ENCODE assay signal across 8 cellular contexts in the genomic region with DNA sequence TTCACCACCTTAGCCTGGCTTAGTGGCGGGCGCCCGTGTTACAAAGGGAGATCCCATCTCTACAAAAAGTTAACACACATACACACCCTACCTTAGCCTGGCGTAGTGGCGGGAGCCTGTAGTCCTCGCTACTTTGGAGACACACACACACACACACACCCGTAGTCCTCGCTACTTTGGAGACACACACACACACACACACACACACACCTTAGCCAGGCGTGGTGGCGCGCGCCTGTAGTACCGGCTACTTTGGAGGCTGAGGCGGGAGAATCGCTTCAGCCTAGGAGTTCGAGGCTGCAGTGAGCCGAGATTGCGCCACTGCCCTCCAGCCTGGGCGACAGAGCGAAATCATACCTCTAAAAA. TPM values are rescaled to one million over a fixed set of nuclear protein-coding genes. Genes with fewer than 3 reads are reported as not detected.
DNase-seq lines count a peak whose midpoint lies in the region; ATAC-seq, FAIRE-seq and TF ChIP-seq lines count a peak whose summit lies in the region.

No MANE protein-coding gene starts in this region.

- peak overlapping the region; percentile 76 for H3K9ac ChIP-seq in OCI-LY3 (ENCODE audit: low read length)
- peak overlapping the region; percentile 80 to 96 for H3K9ac ChIP-seq in K562 (ENCODE audit: insufficient read depth in 1 of 2, low read depth in 2 of 2, low read length in 2 of 2)
- H3K9ac ChIP-seq in stomach smooth muscle (ENCODE audit: low read length in 2 of 2), result peak overlapping the region; percentile 58 to 80

- peaks cover 32% of the 10 kb centered on the region for H3K36me3 Mint-ChIP-seq in CD4-positive, alpha-beta T cell (ENCODE audit: low read depth)

- peaks cover 79% of the 10 kb centered on the region for H3K4me1 Mint-ChIP-seq in CD4-positive, alpha-beta T cell (ENCODE audit: low read depth)

- H3K4me3 ChIP-seq in OCI-LY3 (ENCODE audit: low read length) (peak overlapping the region; percentile 97), K562 (peak overlapping the region; percentile 90), stomach smooth muscle (ENCODE audit: low read length in 2 of 2) (peak overlapping the region; percentile 83 to 88)

- H3K79me2 ChIP-seq in OCI-LY3 (ENCODE audit: low read length), result peaks cover 45% of the 10 kb centered on the region
- peaks cover 93% of the 10 kb centered on the region for H3K79me2 ChIP-seq in K562 (ENCODE audit: control insufficient read depth, insufficient read depth, low read length)

- intact Hi-C loops in CD4-positive, alpha-beta T cell (cut with DNase I, micrococcal nuclease), result loop anchor here (2.0 to 5.0 kb wide), 6 partner anchors 117 to 307 kb away; a partner anchor contains a TSS
- intact Hi-C loops in K562 (cut with micrococcal nuclease), result loop anchor here (2.0 to 5.0 kb wide), 2 partner anchors 55 to 77 kb away; no protein-coding TSS in a partner anchor

- no TSS peak for BruUV-seq in K562 (replicated peaks; lab: Mats Ljungman, UMichigan)

- H2AFZ ChIP-seq in OCI-LY3 (ENCODE audit: low read depth, low read length) (no peak overlapping the region), K562 (ENCODE audit: low read depth, low read length) (peak overlapping the region; percentile 83)

- no peak for TF ChIP-seq CTCF in CD4-positive, alpha-beta T cell (IDR thresholded peaks at IDR 0.05)
- TF ChIP-seq CTCF in OCI-LY3 (IDR thresholded peaks at IDR 0.05; ENCODE audit: low read depth, low read length) (no peak), K562 (IDR thresholded peaks at IDR 0.05 in 2 of 3, conservative IDR thresholded peaks at IDR 0.05 in 1 of 3; ENCODE audit: insufficient read depth in 2 of 3, low read depth in 1 of 3, low read length in 3 of 3) (no peak)

- peak in 1 of 2 experiments; percentile 9; a peak in 1 of 4 replicates for TF ChIP-seq RAD21 in K562 (CRISPR knock-in tag; conservative IDR thresholded peaks at IDR 0.05 in 1 of 2, IDR thresholded peaks at IDR 0.05 in 1 of 2)

- H3K27me3 Mint-ChIP-seq in CD4-positive, alpha-beta T cell, result no peaks in the 10 kb centered on the region

- H3K9me3 ChIP-seq in CD4-positive, alpha-beta T cell (ENCODE audit: control insufficient read depth, low read length), result no peaks in the 10 kb centered on the region
- H3K9me3 ChIP-seq in OCI-LY3 (ENCODE audit: insufficient read depth, low read length), result no peaks in the 10 kb centered on the region
- H3K9me3 ChIP-seq in K562 (replicated peaks; ENCODE audit: control insufficient read depth, insufficient read depth, low read depth, low read length), result no peaks in the 10 kb centered on the region
- H3K9me3 ChIP-seq in stomach smooth muscle (ENCODE audit: control insufficient read depth in 2 of 2, low read length in 2 of 2), result no peaks in the 10 kb centered on the region

- CTCF ChIA-PET in CD4-positive, alpha-beta T cell (lab: Charles Lee), result interaction anchor here (0.8 kb wide), 1 partner anchor 140 kb away, joined by 3 read pairs; no protein-coding TSS in a partner anchor
- CTCF ChIA-PET in K562 (lab: Yijun Ruan, JAX; ENCODE audit: low intra/inter-chr PET ratio), result no interaction called here

- peak in 2 of 10 experiments; percentile 3 to 9 for DNase-seq in CD4-positive, alpha-beta T cell
- DNase-seq in K562 (ENCODE audit: extremely low read depth in 1 of 4, low spot score in 3 of 4) (peak in 1 of 4 experiments; percentile 50), left kidney (ENCODE audit: low read depth, low spot score) (peak; percentile 60), NCI-H1105 (lab: John Stamatoyannopoulos, UW) (no peak)

- POLR2A ChIA-PET in CD4-positive, alpha-beta T cell (lab: Charles Lee), result no interaction called here
- POLR2A ChIA-PET in K562 (lab: Yijun Ruan, JAX), result interaction anchor here (1.5 kb wide), 1 partner anchor 12 kb away, joined by 5 read pairs; no protein-coding TSS in a partner anchor

- no peak for TF ChIP-seq POLR2A in K562 (conservative IDR thresholded peaks at IDR 0.05)

- H4K20me1 ChIP-seq in OCI-LY3 (ENCODE audit: insufficient read depth, low read length) (peaks cover 36% of the 10 kb centered on the region), K562 (replicated peaks; ENCODE audit: control insufficient read depth, insufficient read depth, low read length) (peaks cover 20% of the 10 kb centered on the region; the same call in 1 of the 2 replicates)

- H3K9me3 Mint-ChIP-seq in CD4-positive, alpha-beta T cell, result no peaks in the 10 kb centered on the region

- H3K9me1 ChIP-seq in K562 (ENCODE audit: control insufficient read depth, insufficient read depth, low read length), result no peaks in the 10 kb centered on the region

- 0% methylated on average over 19 of the region's 20 CpGs for WGBS in K562 (ENCODE audit: insufficient coverage, low coverage, missing lambda C conversion rate)

- H3K36me3 ChIP-seq in OCI-LY3 (replicated peaks; ENCODE audit: low read depth, low read length) (no peaks in the 10 kb centered on the region), K562 (ENCODE audit: control insufficient read depth, insufficient read depth, low read length) (peaks cover 19% of the 10 kb centered on the region; the same call in 2 of the 3 replicates), stomach smooth muscle (ENCODE audit: control insufficient read depth in 2 of 2, insufficient read depth in 2 of 2, low read length in 2 of 2) (peaks cover 0 to 2% of the 10 kb centered on the region in 2 donors)

- H3K27ac Mint-ChIP-seq in CD4-positive, alpha-beta T cell, result peak overlapping the region; percentile 87

- H3K4me1 ChIP-seq in OCI-LY3 (ENCODE audit: low read length) (peaks cover 36% of the 10 kb centered on the region), K562 (replicated peaks in 1 of 2; ENCODE audit: control insufficient read depth in 2 of 2, insufficient read depth in 2 of 2, low read length in 2 of 2) (peaks cover 8 to 38% of the 10 kb centered on the region in 2 experiments; a peak in 4 of 5 replicates), stomach smooth muscle (ENCODE audit: control insufficient read depth, insufficient read depth, low read length) (peaks cover 35% of the 10 kb centered on the region)

- H3K4me2 ChIP-seq in OCI-LY3 (ENCODE audit: low read length), result peak overlapping the region; percentile 96
- H3K4me2 ChIP-seq in K562 (ENCODE audit: insufficient read depth, low read length), result peak overlapping the region; percentile 98

- FAIRE-seq in K562 (lab: Jason Lieb, UNC), result no peak

- peak overlapping the region; percentile 54 for H3K27ac ChIP-seq in CD4-positive, alpha-beta T cell (ENCODE audit: low read depth, low read length)
- H3K27ac ChIP-seq in OCI-LY3 (ENCODE audit: low read length) (no peak overlapping the region), K562 (ENCODE audit: extremely low read depth, low read depth, low read length) (peak overlapping the region; percentile 81), stomach smooth muscle (ENCODE audit: low read length) (peak overlapping the region; percentile 70)

- peak; percentile 9 for ATAC-seq in CD4-positive, alpha-beta T cell (ENCODE audit: poor library complexity)
- ATAC-seq in GM21619 (IDR thresholded peaks at IDR 0.05; ENCODE audit: unreplicated experiment) (peak; percentile 1), K562 (peak; percentile 18), GM18861 (IDR thresholded peaks at IDR 0.05; ENCODE audit: unreplicated experiment) (no peak)

- no peak for TF ChIP-seq EP300 in K562 (IDR thresholded peaks at IDR 0.05; ENCODE audit: low read length)

- in situ Hi-C loops in K562 (cut with MboI), result no loop called here

- peak overlapping the region; percentile 93 for H3K4me3 Mint-ChIP-seq in CD4-positive, alpha-beta T cell

- no peaks in the 10 kb centered on the region for H3K27me3 ChIP-seq in CD4-positive, alpha-beta T cell (ENCODE audit: control insufficient read depth, insufficient read depth, low read length)
- H3K27me3 ChIP-seq in OCI-LY3 (ENCODE audit: low read depth, low read length) (peaks cover 9% of the 10 kb centered on the region), K562 (ENCODE audit: control insufficient read depth in 2 of 2, insufficient read depth in 2 of 2, low read length in 2 of 2) (no peaks in the 10 kb centered on the region), stomach smooth muscle (ENCODE audit: control insufficient read depth in 1 of 2, insufficient read depth in 2 of 2, low read length in 2 of 2) (no peaks in the 10 kb centered on the region)

TF ChIP-seq in K562, 482 proteins besides CTCF, POLR2A, EP300 and RAD21 (continues in another document):
- TF ChIP-seq HLTF (IDR thresholded peaks at IDR 0.05), result 0 out of 2 replicates have a peak, but pooled peaks have one; percentile 46
- TF ChIP-seq, protein P1, sequence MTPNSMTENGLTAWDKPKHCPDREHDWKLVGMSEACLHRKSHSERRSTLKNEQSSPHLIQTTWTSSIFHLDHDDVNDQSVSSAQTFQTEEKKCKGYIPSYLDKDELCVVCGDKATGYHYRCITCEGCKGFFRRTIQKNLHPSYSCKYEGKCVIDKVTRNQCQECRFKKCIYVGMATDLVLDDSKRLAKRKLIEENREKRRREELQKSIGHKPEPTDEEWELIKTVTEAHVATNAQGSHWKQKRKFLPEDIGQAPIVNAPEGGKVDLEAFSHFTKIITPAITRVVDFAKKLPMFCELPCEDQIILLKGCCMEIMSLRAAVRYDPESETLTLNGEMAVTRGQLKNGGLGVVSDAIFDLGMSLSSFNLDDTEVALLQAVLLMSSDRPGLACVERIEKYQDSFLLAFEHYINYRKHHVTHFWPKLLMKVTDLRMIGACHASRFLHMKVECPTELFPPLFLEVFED (CRISPR knock-in tag; conservative IDR thresholded peaks at IDR 0.05), result 0 out of 2 replicates have a peak, but pooled peaks have one; percentile 34

RNA-seq across cellular contexts. Expression of a gene that starts 0.6 kb away (rescaled TPM):
- total RNA-seq in CD4-positive, alpha-beta T cell, result 10 to 100 TPM; 64.9 to 66.9 TPM
- 53.7 and 58.2 TPM in 2 replicates for total RNA-seq in K562 (2011; cell fraction: chromatin; rRNA removed; ENCODE audit: low replicate concordance)
- total RNA-seq in K562 (2011; cell fraction: nucleolus; rRNA removed), result 22.3 and 25.7 TPM in 2 replicates
- 32.0 and 43.7 TPM in 2 replicates for total RNA-seq in K562 (2011; cell fraction: nucleoplasm; rRNA removed)
- total RNA-seq in K562 (2014; rRNA removed) (28.4 and 32.9 TPM in 2 replicates), K562 (2014; rRNA removed; fragmentation: Illumina TruSeq; extraction: Trizol) (42.1 and 52.6 TPM in 2 replicates), K562 (2015; rRNA removed; fragmentation: Illumina TruSeq; extraction: Trizol) (38.3 and 38.6 TPM in 2 replicates), K562 (2021) (69.2 and 76.9 TPM in 2 replicates)
- polyA plus RNA-seq in K562 (2011; rRNA removed) (87.9 and 109 TPM in 2 replicates), K562 (2014; fragmentation: Illumina TruSeq; extraction: Trizol) (59.9 and 73.2 TPM in 2 replicates), K562 (2014; fragmentation: Nextera tagmentation; extraction: Ambion mirVana) (1 to 10 TPM; 8.4 to 9.1 TPM), K562 (2014; rRNA removed) (26.2 and 44.6 TPM in 2 replicates)
- 32.2 and 62.8 TPM in 2 replicates for polyA plus RNA-seq in K562 (2011; cell fraction: cytosol; rRNA removed)
- polyA plus RNA-seq in K562 (2011; cell fraction: nucleus; rRNA removed), result 31.7 and 55.0 TPM in 2 replicates
- polyA plus RNA-seq in K562 (2012), result 57.6 and 72.6 TPM in 2 replicates
- polyA minus RNA-seq in K562 (2011; rRNA and poly(A)+ RNA removed), result 126 and 138 TPM in 2 replicates
- polyA minus RNA-seq in K562 (2011; cell fraction: cytosol; rRNA and poly(A)+ RNA removed), result 34.0 and 62.3 TPM in 2 replicates
- 17.1 and 38.9 TPM in 2 replicates for polyA minus RNA-seq in K562 (2011; cell fraction: nucleus; rRNA and poly(A)+ RNA removed)
